In genomic region chr12:25421651-25422150, GRCh38 we compare ENCODE assay signal across 16 cellular contexts.
"Had no signal": no experiment of that assay in that cellular context is flagged by ENCODE, and none has a peak within 500 bp of the region (broad histone marks: within the 10 kb centered on the region; RNA-seq: fewer than 3 reads in every experiment).

No MANE protein-coding gene starts in this region.

- H3K4me1 ChIP-seq: esophagus squamous epithelium, gastroesophageal sphincter, sigmoid colon had no signal

- H3K36me3 ChIP-seq: esophagus squamous epithelium, gastroesophageal sphincter, neutrophil, right atrium auricular region, sigmoid colon, stomach had no signal

- DNase-seq: effector memory CD8-positive, alpha-beta T cell; esophagus squamous epithelium; glutamatergic neuron; islet precursor cell; mammary epithelial cell; naive thymus-derived CD4-positive, alpha-beta T cell; sigmoid colon; stimulated activated CD4-positive, alpha-beta T cell treated with anti-CD3 and anti-CD28 coated beads, Interleukin-2, amount 100 ng/mL, for 24 hours; stimulated activated naive CD4-positive, alpha-beta T cell; stomach; substantia nigra had no signal

- H3K9me3 ChIP-seq: esophagus squamous epithelium, gastroesophageal sphincter, neutrophil, right atrium auricular region, sigmoid colon, stomach had no signal

- ATAC-seq: effector memory CD8-positive, alpha-beta T cell; gastroesophageal sphincter; left lobe of liver; naive thymus-derived CD4-positive, alpha-beta T cell had no signal

- H3K27ac ChIP-seq: esophagus squamous epithelium, gastroesophageal sphincter, neutrophil, right atrium auricular region, sigmoid colon, skin epidermis, stomach had no signal

- H3K4me3 ChIP-seq: esophagus squamous epithelium, gastroesophageal sphincter, right atrium auricular region, sigmoid colon, skin epidermis, stomach had no signal

- H3K27me3 ChIP-seq: esophagus squamous epithelium, gastroesophageal sphincter, neutrophil, right atrium auricular region, sigmoid colon, stomach had no signal
